In genomic region chr12:22856120-22856699, GRCh38 we compare ENCODE assay signal across 7 cellular contexts.
DNase-seq lines count a peak whose midpoint lies in the region; ATAC-seq, FAIRE-seq and TF ChIP-seq lines count a peak whose summit lies in the region.

No MANE protein-coding gene starts in this region.

- no peaks in the 10 kb centered on the region for H3K27me3 Mint-ChIP-seq in WTC11 (ENCODE audit: low read depth)

- CTCF ChIA-PET in WTC11 (lab: Charles Lee) = interaction anchor here (0.6 to 6.9 kb wide), 21 partner anchors 9 to 365 kb away, joined by 3 to 55 read pairs (median 3); no protein-coding TSS in a partner anchor

- no peaks in the 10 kb centered on the region for H3K9me3 Mint-ChIP-seq in WTC11

- DNase-seq in GM12865 (ENCODE audit: low read depth) (peak; percentile 9), NCI-H1105 treated with DMSO at 0.1 percent for 48 hours (lab: John Stamatoyannopoulos, UW) (peak; percentile 81), WTC11 (ENCODE audit: low spot score) (no peak), hypothalamus (lab: John Stamatoyannopoulos, UW) (no peak)
- DNase-seq in activated T-cell treated with anti-CD3 and anti-CD28 coated beads, Interleukin-2, amount 50 U/mL, for 1 hour = no peak
- no peak for DNase-seq in stimulated activated naive CD4-positive, alpha-beta T cell treated with Interleukin-2 at 50 U/mL for 16 hours (lab: John Stamatoyannopoulos, UW)

- peaks cover 38% of the 10 kb centered on the region for H3K4me1 Mint-ChIP-seq in WTC11

- H3K27ac Mint-ChIP-seq in WTC11 = no peak overlapping the region

- H3K4me3 Mint-ChIP-seq in WTC11 = no peak overlapping the region

- peak; percentile 40 for TF ChIP-seq CTCF in GM12865 (IDR thresholded peaks at IDR 0.05; ENCODE audit: insufficient read depth, low read depth, low read length, missing control alignments)
- peak; percentile 45; the same call in 1 of the 2 replicates for TF ChIP-seq CTCF in WTC11 (IDR thresholded peaks at IDR 0.05)

- no peaks in the 10 kb centered on the region for H3K36me3 Mint-ChIP-seq in WTC11

- ATAC-seq in WTC11 = no peak

- POLR2A ChIA-PET in WTC11 (lab: Charles Lee) = no interaction called here

- FAIRE-seq in islet of Langerhans (lab: Jason Lieb, UNC) = peak; percentile 99

- H3K4me3 ChIP-seq in GM12865 (ENCODE audit: low read depth, low read length) = no peak overlapping the region

TF ChIP-seq in WTC11, 78 proteins besides CTCF, POLR2A, EP300 and RAD21:
- no peak for TF ChIP-seq NFYB (CRISPR knock-in tag; conservative IDR thresholded peaks at IDR 0.05; ENCODE audit: low read depth)
- TF ChIP-seq JUN (CRISPR knock-in tag; IDR thresholded peaks at IDR 0.05) = no peak
- no peak for TF ChIP-seq ZNF281 (CRISPR knock-in tag; IDR thresholded peaks at IDR 0.05)
- TF ChIP-seq NR2C2 (CRISPR knock-in tag; IDR thresholded peaks at IDR 0.05) = no peak
- TF ChIP-seq FOXP1 (CRISPR knock-in tag; IDR thresholded peaks at IDR 0.05; ENCODE audit: borderline replicate concordance) = no peak
- no peak for TF ChIP-seq E2F4 (CRISPR knock-in tag; IDR thresholded peaks at IDR 0.05; ENCODE audit: borderline replicate concordance, low read depth)
- TF ChIP-seq, protein P1, sequence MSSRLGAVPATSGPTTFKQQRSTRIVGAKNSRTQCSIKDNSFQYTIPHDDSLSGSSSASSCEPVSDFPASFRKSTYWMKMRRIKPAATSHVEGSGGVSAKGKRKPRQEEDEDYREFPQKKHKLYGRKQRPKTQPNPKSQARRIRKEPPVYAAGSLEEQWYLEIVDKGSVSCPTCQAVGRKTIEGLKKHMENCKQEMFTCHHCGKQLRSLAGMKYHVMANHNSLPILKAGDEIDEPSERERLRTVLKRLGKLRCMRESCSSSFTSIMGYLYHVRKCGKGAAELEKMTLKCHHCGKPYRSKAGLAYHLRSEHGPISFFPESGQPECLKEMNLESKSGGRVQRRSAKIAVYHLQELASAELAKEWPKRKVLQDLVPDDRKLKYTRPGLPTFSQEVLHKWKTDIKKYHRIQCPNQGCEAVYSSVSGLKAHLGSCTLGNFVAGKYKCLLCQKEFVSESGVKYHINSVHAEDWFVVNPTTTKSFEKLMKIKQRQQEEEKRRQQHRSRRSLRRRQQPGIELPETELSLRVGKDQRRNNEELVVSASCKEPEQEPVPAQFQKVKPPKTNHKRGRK (CRISPR knock-in tag; IDR thresholded peaks at IDR 0.05; ENCODE audit: borderline replicate concordance) = no peak
- no peak for TF ChIP-seq GRHL2 (CRISPR knock-in tag; IDR thresholded peaks at IDR 0.05; ENCODE audit: insufficient replicate concordance, severe bottlenecking)
- TF ChIP-seq, protein P2, sequence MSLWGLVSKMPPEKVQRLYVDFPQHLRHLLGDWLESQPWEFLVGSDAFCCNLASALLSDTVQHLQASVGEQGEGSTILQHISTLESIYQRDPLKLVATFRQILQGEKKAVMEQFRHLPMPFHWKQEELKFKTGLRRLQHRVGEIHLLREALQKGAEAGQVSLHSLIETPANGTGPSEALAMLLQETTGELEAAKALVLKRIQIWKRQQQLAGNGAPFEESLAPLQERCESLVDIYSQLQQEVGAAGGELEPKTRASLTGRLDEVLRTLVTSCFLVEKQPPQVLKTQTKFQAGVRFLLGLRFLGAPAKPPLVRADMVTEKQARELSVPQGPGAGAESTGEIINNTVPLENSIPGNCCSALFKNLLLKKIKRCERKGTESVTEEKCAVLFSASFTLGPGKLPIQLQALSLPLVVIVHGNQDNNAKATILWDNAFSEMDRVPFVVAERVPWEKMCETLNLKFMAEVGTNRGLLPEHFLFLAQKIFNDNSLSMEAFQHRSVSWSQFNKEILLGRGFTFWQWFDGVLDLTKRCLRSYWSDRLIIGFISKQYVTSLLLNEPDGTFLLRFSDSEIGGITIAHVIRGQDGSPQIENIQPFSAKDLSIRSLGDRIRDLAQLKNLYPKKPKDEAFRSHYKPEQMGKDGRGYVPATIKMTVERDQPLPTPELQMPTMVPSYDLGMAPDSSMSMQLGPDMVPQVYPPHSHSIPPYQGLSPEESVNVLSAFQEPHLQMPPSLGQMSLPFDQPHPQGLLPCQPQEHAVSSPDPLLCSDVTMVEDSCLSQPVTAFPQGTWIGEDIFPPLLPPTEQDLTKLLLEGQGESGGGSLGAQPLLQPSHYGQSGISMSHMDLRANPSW (CRISPR knock-in tag; conservative IDR thresholded peaks at IDR 0.05; ENCODE audit: low read depth) = no peak
- no peak for TF ChIP-seq ZNF396 (CRISPR knock-in tag; IDR thresholded peaks at IDR 0.05; ENCODE audit: borderline replicate concordance)
- TF ChIP-seq, protein P3, sequence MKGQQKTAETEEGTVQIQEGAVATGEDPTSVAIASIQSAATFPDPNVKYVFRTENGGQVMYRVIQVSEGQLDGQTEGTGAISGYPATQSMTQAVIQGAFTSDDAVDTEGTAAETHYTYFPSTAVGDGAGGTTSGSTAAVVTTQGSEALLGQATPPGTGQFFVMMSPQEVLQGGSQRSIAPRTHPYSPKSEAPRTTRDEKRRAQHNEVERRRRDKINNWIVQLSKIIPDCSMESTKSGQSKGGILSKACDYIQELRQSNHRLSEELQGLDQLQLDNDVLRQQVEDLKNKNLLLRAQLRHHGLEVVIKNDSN (CRISPR knock-in tag; IDR thresholded peaks at IDR 0.05) = no peak
- TF ChIP-seq ESRRA (CRISPR knock-in tag; IDR thresholded peaks at IDR 0.05; ENCODE audit: borderline replicate concordance) = no peak
- no peak for TF ChIP-seq ZBTB21 (CRISPR knock-in tag; IDR thresholded peaks at IDR 0.05; ENCODE audit: borderline replicate concordance)
- TF ChIP-seq ZMAT4 (CRISPR knock-in tag; IDR thresholded peaks at IDR 0.05) = no peak
- no peak for TF ChIP-seq E2F5 (CRISPR knock-in tag; IDR thresholded peaks at IDR 0.05)
- TF ChIP-seq TCF7 (CRISPR knock-in tag; IDR thresholded peaks at IDR 0.05; ENCODE audit: low read depth) = no peak
- TF ChIP-seq RELA (CRISPR knock-in tag; IDR thresholded peaks at IDR 0.05; ENCODE audit: borderline replicate concordance) = no peak
- TF ChIP-seq TEAD1 (CRISPR knock-in tag; IDR thresholded peaks at IDR 0.05) = no peak

Comparison
In these comparisons a context has a peak if more than half of its experiments do, and no peak if none do; other contexts are left out.
1. DNase-seq: peak in GM12865 (single experiment) and NCI-H1105 treated with DMSO at 0.1 percent for 48 hours (single experiment); none in WTC11 (single experiment), activated T-cell treated with anti-CD3 and anti-CD28 coated beads, Interleukin-2, amount 50 U/mL, for 1 hour (single experiment), hypothalamus (0 of 51) and stimulated activated naive CD4-positive, alpha-beta T cell treated with Interleukin-2 at 50 U/mL for 16 hours (single experiment).